Comparison of ENCODE assay signal across 8 cellular contexts in genomic region chr7:98400538-98401427, GRCh38. TPM values are rescaled to one million over a fixed set of nuclear protein-coding genes. Genes with fewer than 3 reads are reported as not detected.
DNase-seq lines count a peak whose midpoint lies in the region; ATAC-seq and TF ChIP-seq lines count a peak whose summit lies in the region.

BAIAP2L1 (minus strand) TSS chr7:98401090; CDS start chr7:98400852, 238 bp downstream.

- under 1% methylated on average over 82 of the region's 82 CpGs for WGBS in right cardiac atrium

- intact Hi-C loops in right cardiac atrium (cut with DNase I): loop anchor here in 3 of 4 donors (5.0 to 10.0 kb wide), 3 partner anchors 103 to 108 kb away; no protein-coding TSS in a partner anchor

- TF ChIP-seq CTCF in HFF-Myc (IDR thresholded peaks at IDR 0.05; ENCODE audit: low read depth, low read length, missing control alignments) (peak; percentile 60), SU-DHL-6 (IDR thresholded peaks at IDR 0.05; ENCODE audit: insufficient read depth, low read length, poor library complexity, severe bottlenecking) (peak; percentile 46)

- H3K27ac ChIP-seq in SU-DHL-6 (ENCODE audit: low read depth, low read length) (no peak within 1 kb of the TSS), right cardiac atrium (ENCODE audit: low read length) (peak within 1 kb of the TSS; percentile 44)

- peak within 1 kb of the TSS; percentile 46 for H3K4me2 ChIP-seq in SU-DHL-6 (ENCODE audit: low read depth, low read length, poor library complexity, severe bottlenecking)

- H3K4me1 Mint-ChIP-seq in activated naive CD8-positive, alpha-beta T cell treated with anti-CD3 and anti-CD28 coated beads, Interleukin-2, amount 50 U/mL, for 24 hours: peaks cover 6% of the 10 kb centered on the region

- H3K36me3 ChIP-seq in SU-DHL-6 (ENCODE audit: low read length): no peaks in the 10 kb centered on the region

- no peaks in the 10 kb centered on the region for H3K79me2 ChIP-seq in SU-DHL-6 (ENCODE audit: insufficient read depth, low read length)

- peak within 1 kb of the TSS; percentile 55 for H3K4me3 ChIP-seq in HFF-Myc (replicated peaks; ENCODE audit: low read depth, low read length)
- peak within 1 kb of the TSS; percentile 30 for H3K4me3 ChIP-seq in SU-DHL-6 (ENCODE audit: insufficient read depth, low read length, poor library complexity, severe bottlenecking)
- H3K4me3 ChIP-seq in right cardiac atrium (ENCODE audit: low read length): peak within 1 kb of the TSS; percentile 78
- H3K4me3 ChIP-seq in skeletal muscle cell (ENCODE audit: low read depth, low read length): peak within 1 kb of the TSS; percentile 54

- peak; percentile 95 for DNase-seq in GM03348 (ENCODE audit: low spot score)
- no peak for DNase-seq in HFF-Myc (ENCODE audit: extremely low read depth, low read depth)
- DNase-seq in NAMALWA (ENCODE audit: low spot score): peak; percentile 67
- DNase-seq in activated naive CD8-positive, alpha-beta T cell treated with anti-CD3 and anti-CD28 coated beads, Interleukin-2, amount 50 U/mL, for 24 hours: peak; percentile 89
- peak; percentile 68 to 91 (median 84) for DNase-seq in right cardiac atrium
- no peak for DNase-seq in skeletal muscle cell (ENCODE audit: low read depth)
- no peak for DNase-seq in NK-92 treated with Interleukin-12 subunit alpha and Interleukin-12 subunit beta, amount 100 ng/mL, for 24 hours (lab: John Stamatoyannopoulos, UW)

- H3K4me3 Mint-ChIP-seq in activated naive CD8-positive, alpha-beta T cell treated with anti-CD3 and anti-CD28 coated beads, Interleukin-2, amount 50 U/mL, for 24 hours: peak within 1 kb of the TSS; percentile 58

- H3K36me3 Mint-ChIP-seq in activated naive CD8-positive, alpha-beta T cell treated with anti-CD3 and anti-CD28 coated beads, Interleukin-2, amount 50 U/mL, for 24 hours (ENCODE audit: low read depth): no peaks in the 10 kb centered on the region

- no peaks in the 10 kb centered on the region for H3K4me1 ChIP-seq in right cardiac atrium (ENCODE audit: control insufficient read depth, insufficient read depth, low read length)

- H3K27me3 Mint-ChIP-seq in activated naive CD8-positive, alpha-beta T cell treated with anti-CD3 and anti-CD28 coated beads, Interleukin-2, amount 50 U/mL, for 24 hours: peaks cover 21% of the 10 kb centered on the region

- H3K27me3 ChIP-seq in SU-DHL-6 (ENCODE audit: low read length) (no peaks in the 10 kb centered on the region), right cardiac atrium (ENCODE audit: control insufficient read depth, insufficient read depth) (no peaks in the 10 kb centered on the region)

- H3K9me3 Mint-ChIP-seq in activated naive CD8-positive, alpha-beta T cell treated with anti-CD3 and anti-CD28 coated beads, Interleukin-2, amount 50 U/mL, for 24 hours: no peaks in the 10 kb centered on the region

- H3K9me3 ChIP-seq in SU-DHL-6 (ENCODE audit: insufficient read depth, low read length) (no peaks in the 10 kb centered on the region), right cardiac atrium (ENCODE audit: control insufficient read depth, low read length) (no peaks in the 10 kb centered on the region)

- H3K9ac ChIP-seq in SU-DHL-6 (ENCODE audit: low read length): no peak within 1 kb of the TSS

- H2AFZ ChIP-seq in SU-DHL-6 (ENCODE audit: low read depth, low read length, severe bottlenecking): peak within 1 kb of the TSS; percentile 37

- H3F3A ChIP-seq in SU-DHL-6 (ENCODE audit: insufficient read depth): no peaks in the 10 kb centered on the region

- no peak within 1 kb of the TSS for H3K27ac Mint-ChIP-seq in activated naive CD8-positive, alpha-beta T cell treated with anti-CD3 and anti-CD28 coated beads, Interleukin-2, amount 50 U/mL, for 24 hours

- no peaks in the 10 kb centered on the region for H4K20me1 ChIP-seq in SU-DHL-6 (ENCODE audit: low read depth, low read length)

- no peaks in the 10 kb centered on the region for H3K9me2 ChIP-seq in SU-DHL-6 (replicated peaks; ENCODE audit: insufficient read depth, low read length)

- peak; percentile 83 for ATAC-seq in activated naive CD8-positive, alpha-beta T cell treated with anti-CD3 and anti-CD28 coated beads, Interleukin-2, amount 50 U/mL, for 24 hours
- peak; percentile 91 to 94 for ATAC-seq in right cardiac atrium

RNA-seq across cellular contexts. Expression of gene BAIAP2L1, which starts in this region (rescaled TPM):
- total RNA-seq in right cardiac atrium: 1 to 10 TPM in 3 of 4 donors, under 1 TPM in 1; 0.71 to 2.0 (median 1.2) TPM
- polyA plus RNA-seq in right cardiac atrium: 2.1 TPM

Comparison
In these comparisons a context has a peak if more than half of its experiments do, and no peak if none do; other contexts are left out.
1. DNase-seq: peak in GM03348 (single experiment), NAMALWA (single experiment), activated naive CD8-positive, alpha-beta T cell treated with anti-CD3 and anti-CD28 coated beads, Interleukin-2, amount 50 U/mL, for 24 hours (single experiment) and right cardiac atrium (3 of 3); none in HFF-Myc (single experiment), skeletal muscle cell (single experiment) and NK-92 treated with Interleukin-12 subunit alpha and Interleukin-12 subunit beta, amount 100 ng/mL, for 24 hours (single experiment).
2. Peak in every context shown above with its lines, with median percentiles within 50 percentile points of each other: H3K4me3 ChIP-seq.